ENCODE assay signal across 11 cellular contexts in genomic region chr14:90263748-90264449, GRCh38. TPM values are rescaled to one million over a fixed set of nuclear protein-coding genes. Genes with fewer than 3 reads are reported as not detected.
A peak's percentile ranks its signal among the peaks of the same experiment; 100 is the strongest.
DNase-seq lines count a peak whose midpoint lies in the region; ATAC-seq, FAIRE-seq and TF ChIP-seq lines count a peak whose summit lies in the region.
"Had no signal": no experiment of that assay in that cellular context is flagged by ENCODE, and none has a peak within 500 bp of the region (broad histone marks: within the 10 kb centered on the region; RNA-seq: fewer than 3 reads in every experiment).

No MANE protein-coding gene starts in this region.

- ATAC-seq in A549, result no peak
- ATAC-seq in GM19043 (IDR thresholded peaks at IDR 0.05; ENCODE audit: low read depth, unreplicated experiment), result peak; percentile 94
- ATAC-seq in HG02759 (IDR thresholded peaks at IDR 0.05; ENCODE audit: unreplicated experiment), result peak; percentile 91
- ATAC-seq in HG03520 (IDR thresholded peaks at IDR 0.05; ENCODE audit: unreplicated experiment), result peak; percentile 65
- ATAC-seq: gastrocnemius medialis had no signal

- no peak overlapping the region for H3K27ac ChIP-seq in A549
- H3K27ac ChIP-seq: gastrocnemius medialis had no signal

- no peak for FAIRE-seq in A549 (lab: Jason Lieb, UNC)

- DNase-seq in A549 (ENCODE audit: low read depth in 1 of 2, low spot score in 1 of 2) (no peak), NCI-H82 treated with DMSO at 0.1 percent for 48 hours (lab: John Stamatoyannopoulos, UW; ENCODE audit: unreplicated experiment) (no peak), amniotic stem cell (lab: John Stamatoyannopoulos, UW) (no peak), iPS-NIHi7 (ENCODE audit: extremely low spot score) (no peak)
- DNase-seq in stimulated activated CD4-positive, alpha-beta T cell treated with anti-CD3 and anti-CD28 coated beads, Interleukin-2, amount 100 ng/mL, for 24 hours, result no peak
- DNase-seq: gastrocnemius medialis, NCI-H1417, T1000 had no signal

- no peak overlapping the region for H3K4me2 ChIP-seq in A549

- H3K4me3 ChIP-seq in A549, result no peak overlapping the region
- H3K4me3 ChIP-seq: gastrocnemius medialis had no signal

- no peak for TF ChIP-seq EP300 in A549 (IDR thresholded peaks at IDR 0.05)

- 80% methylated on average over 8 of the region's 8 CpGs for WGBS in A549 (ENCODE audit: missing lambda C conversion rate)

- H3K4me1 ChIP-seq in A549, result no peaks in the 10 kb centered on the region

- no peaks in the 10 kb centered on the region for H3K9me3 ChIP-seq in A549
- H3K9me3 ChIP-seq: gastrocnemius medialis had no signal

- TF ChIP-seq RAD21 in A549 (conservative IDR thresholded peaks at IDR 0.05 in 1 of 2, IDR thresholded peaks at IDR 0.05 in 1 of 2), result no peak

- CTCF ChIA-PET in A549 (lab: Yijun Ruan, JAX), result interaction anchor here (1.3 to 1.4 kb wide), 2 partner anchors 11 to 34 kb away, joined by 3 read pairs; no protein-coding TSS in a partner anchor

- no peak for TF ChIP-seq POLR2A in A549 (IDR thresholded peaks at IDR 0.05; ENCODE audit: low read length)

- no peak for TF ChIP-seq CTCF in A549 (IDR thresholded peaks at IDR 0.05)

- POLR2A ChIA-PET in A549 (lab: Yijun Ruan, JAX), result interaction anchor here (1.6 kb wide), 1 partner anchor 8 kb away, joined by 6 read pairs; the partner anchor contains the start of gene PSMC1

TF ChIP-seq in A549, 52 proteins besides CTCF, POLR2A, EP300 and RAD21:
- TF ChIP-seq KDM5A (IDR thresholded peaks at IDR 0.05), result no peak
- peak; percentile 53 for TF ChIP-seq MAFK (IDR thresholded peaks at IDR 0.05; ENCODE audit: partially characterized antibody)
- no peak for TF ChIP-seq NPAS2 (CRISPR knock-in tag; IDR thresholded peaks at IDR 0.05; ENCODE audit: borderline replicate concordance)
- no peak for TF ChIP-seq FOSL2 (IDR thresholded peaks at IDR 0.05)
- no peak for TF ChIP-seq FOSL2 (CRISPR knock-in tag; IDR thresholded peaks at IDR 0.05)
- TF ChIP-seq PBX3 (IDR thresholded peaks at IDR 0.05), result no peak
- TF ChIP-seq RNF2 (IDR thresholded peaks at IDR 0.05; ENCODE audit: borderline replicate concordance, low read depth), result no peak
TF ChIP-seq in A549: peak in this region for 1.

RNA-seq across cellular contexts. Expression of gene PSMC1, which starts 7.5 kb away (rescaled TPM):
- polyA plus RNA-seq in A549 (2011; rRNA removed) (171 and 336 TPM in 2 replicates), A549 (2017; fragmentation: RNase III; extraction: RNeasy Plus Mini Kit Qiagen cat#74134 plus additional on column Dnase treatment) (305 to 350 TPM (median 328 TPM) in 3 replicates)
- 94.0 and 114 TPM in 2 replicates for polyA plus RNA-seq in A549 (2012; cell fraction: cytosol; rRNA removed)
- 35.0 and 59.7 TPM in 2 replicates for polyA plus RNA-seq in A549 (2012; cell fraction: nucleus; rRNA removed)
- 45.1 and 59.6 TPM in 2 replicates for polyA minus RNA-seq in A549 (2011; rRNA and poly(A)+ RNA removed)

Comparison
In these comparisons a context has a peak if more than half of its experiments do, and no peak if none do; other contexts are left out.
1. ATAC-seq: peak in GM19043 (single experiment), HG02759 (single experiment) and HG03520 (single experiment); none in A549 (0 of 2).